ENCODE assay signal across 8 cellular contexts in the genomic region with DNA sequence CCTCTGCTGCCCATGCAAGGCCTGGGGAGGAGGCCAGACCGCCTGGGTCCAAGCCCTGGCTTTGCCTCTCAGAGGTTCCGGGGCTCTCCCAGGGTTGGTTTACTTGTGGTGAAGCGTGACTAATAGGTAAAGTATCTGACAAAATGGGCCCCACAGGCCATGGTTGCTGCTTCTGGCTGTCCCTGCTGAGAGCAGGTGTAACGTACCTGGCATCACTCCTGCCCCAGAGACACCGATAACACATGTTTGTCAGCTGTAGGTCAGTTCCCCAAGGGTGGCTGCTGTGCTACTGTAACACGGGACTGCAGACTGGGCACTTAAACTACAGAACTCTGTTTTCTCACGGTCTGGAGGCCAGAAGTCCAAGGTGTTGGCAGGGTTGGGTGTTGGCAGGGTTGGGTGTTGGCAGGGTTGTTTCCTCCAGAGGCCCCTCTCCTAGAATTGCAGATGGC. TPM values are rescaled to one million over a fixed set of nuclear protein-coding genes. Genes with fewer than 3 reads are reported as not detected.
DNase-seq lines count a peak whose midpoint lies in the region; ATAC-seq, FAIRE-seq and TF ChIP-seq lines count a peak whose summit lies in the region.

No MANE protein-coding gene starts in this region.

- H3K36me3 Mint-ChIP-seq in activated T-helper 17 cell treated with anti-CD3 and anti-CD28 coated beads, Interleukin-2, amount 50 U/mL, for 72 hours (ENCODE audit: low read depth), result peaks cover 44% of the 10 kb centered on the region

- H3K27ac Mint-ChIP-seq in activated T-helper 17 cell treated with anti-CD3 and anti-CD28 coated beads, Interleukin-2, amount 50 U/mL, for 72 hours, result no peak overlapping the region

- no peak for FAIRE-seq in GM12892 (lab: Jason Lieb, UNC)

- in situ Hi-C loops in G401 (cut with HindIII; ENCODE audit: low sequenced_read_pairs), result no loop called here

- no peak overlapping the region for H3K4me3 Mint-ChIP-seq in activated T-helper 17 cell treated with anti-CD3 and anti-CD28 coated beads, Interleukin-2, amount 50 U/mL, for 72 hours

- no peak for TF ChIP-seq POLR2A in GM12892 (IDR thresholded peaks at IDR 0.05; ENCODE audit: low read depth, low read length)

- H3K4me1 Mint-ChIP-seq in activated T-helper 17 cell treated with anti-CD3 and anti-CD28 coated beads, Interleukin-2, amount 50 U/mL, for 72 hours, result peaks cover 15% of the 10 kb centered on the region

- no peaks in the 10 kb centered on the region for H3K27me3 Mint-ChIP-seq in activated T-helper 17 cell treated with anti-CD3 and anti-CD28 coated beads, Interleukin-2, amount 50 U/mL, for 72 hours

- peak; percentile 43 for ATAC-seq in activated T-helper 17 cell treated with anti-CD3 and anti-CD28 coated beads, Interleukin-2, amount 50 U/mL, for 72 hours (replicated peaks)
- ATAC-seq in HG03354 (IDR thresholded peaks at IDR 0.05; ENCODE audit: poor library complexity, severe bottlenecking, unreplicated experiment), result no peak

- H3K9me3 Mint-ChIP-seq in activated T-helper 17 cell treated with anti-CD3 and anti-CD28 coated beads, Interleukin-2, amount 50 U/mL, for 72 hours, result no peaks in the 10 kb centered on the region

- DNase-seq in G401 (ENCODE audit: low spot score) (peak; percentile 80), LoVo (ENCODE audit: low spot score) (peak; percentile 56), midbrain (lab: John Stamatoyannopoulos, UW) (peak; percentile 16), GM12892 (ENCODE audit: insufficient read length) (no peak), NCI-H748 (lab: John Stamatoyannopoulos, UW; ENCODE audit: unreplicated experiment) (no peak)
- no peak for DNase-seq in stimulated activated CD4-positive, alpha-beta T cell treated with anti-CD3 and anti-CD28 coated beads, Interleukin-4, amount 100 ng/mL, for 1 hour

RNA-seq across cellular contexts. Expression of a gene that starts 34.1 kb away (rescaled TPM):
- total RNA-seq in G401 (2014; rRNA removed; shearing (Covaris generic)), result 382 and 511 TPM in 2 replicates
- 100 to 1,000 TPM in 1 of 2 donors, 10 to 100 TPM in 1; 60.3 to 180 TPM for total RNA-seq in activated T-helper 17 cell treated with anti-CD3 and anti-CD28 coated beads, Interleukin-2, amount 50 U/mL, for 72 hours
- polyA plus RNA-seq in GM12892 (2012; ENCODE audit: missing spikeins), result 220 TPM

Comparison
In these comparisons a context has a peak if more than half of its experiments do, and no peak if none do; other contexts are left out.
1. DNase-seq: peak in G401 (single experiment), LoVo (single experiment) and midbrain (single experiment); none in stimulated activated CD4-positive, alpha-beta T cell treated with anti-CD3 and anti-CD28 coated beads, Interleukin-4, amount 100 ng/mL, for 1 hour (single experiment), GM12892 (single experiment) and NCI-H748 (single experiment).